In genomic region chr6:100881707-100882040, GRCh38 we compare ENCODE assay signal across 8 cellular contexts. TPM values are rescaled to one million over a fixed set of nuclear protein-coding genes. Genes with fewer than 3 reads are reported as not detected.
DNase-seq lines count a peak whose midpoint lies in the region; FAIRE-seq and TF ChIP-seq lines count a peak whose summit lies in the region.

No MANE protein-coding gene starts in this region.

- intact Hi-C loops in activated CD4-positive, alpha-beta T cell treated with anti-CD3 and anti-CD28 coated beads, Interleukin-2, amount 10 ng/mL, durations not matched to agents 24 days and 14 days (cut with micrococcal nuclease), result loop anchor here (2.0 to 5.0 kb wide), 2 partner anchors 17 to 1359 kb away; no protein-coding TSS in a partner anchor
- intact Hi-C loops in kidney (cut with DNase I), result no loop called here

- peaks cover 6% of the 10 kb centered on the region for H3K9me3 Mint-ChIP-seq in activated CD4-positive, alpha-beta T cell treated with anti-CD3 and anti-CD28 coated beads, Interleukin-2, amount 10 ng/mL, durations not matched to agents 24 days and 14 days
- H3K9me3 Mint-ChIP-seq in astrocyte (ENCODE audit: unreplicated experiment), result no peaks in the 10 kb centered on the region

- H3K4me3 ChIP-seq in astrocyte (ENCODE audit: insufficient read depth, low read depth, low read length) (peak overlapping the region; percentile 97), kidney (ENCODE audit: low read length in 2 of 2) (peak overlapping the region; percentile 90 to 92)

- H3K9ac ChIP-seq in astrocyte (ENCODE audit: low read length) (peak overlapping the region; percentile 96), kidney (ENCODE audit: low read length in 2 of 2) (peak overlapping the region; percentile 45 to 74)

- H2AFZ ChIP-seq in astrocyte (ENCODE audit: low read depth, low read length), result peak overlapping the region; percentile 93

- peak overlapping the region; percentile 96 for H3K4me2 ChIP-seq in astrocyte (ENCODE audit: low read length)

- peaks cover 18% of the 10 kb centered on the region for H3K36me3 Mint-ChIP-seq in activated CD4-positive, alpha-beta T cell treated with anti-CD3 and anti-CD28 coated beads, Interleukin-2, amount 10 ng/mL, durations not matched to agents 24 days and 14 days (ENCODE audit: low read depth)
- no peaks in the 10 kb centered on the region for H3K36me3 Mint-ChIP-seq in astrocyte (ENCODE audit: low read depth, unreplicated experiment)

- FAIRE-seq in astrocyte (lab: Jason Lieb, UNC) (no peak), kidney (lab: Jason Lieb, UNC) (no peak), D721Med (lab: Jason Lieb, UNC) (no peak)

- H3K9me3 ChIP-seq in astrocyte (ENCODE audit: insufficient read depth, low read depth, low read length) (no peaks in the 10 kb centered on the region), kidney (ENCODE audit: control insufficient read depth in 1 of 2, low read length in 2 of 2) (no peaks in the 10 kb centered on the region)

- no peak for DNase-seq in activated CD4-positive, alpha-beta T cell treated with anti-CD3 and anti-CD28 coated beads, Interleukin-2, amount 10 ng/mL, durations not matched to agents 24 days and 14 days
- DNase-seq in activated CD4-positive, alpha-beta T cell treated with anti-CD3 and anti-CD28 coated beads for 48 hours, result no peak
- DNase-seq in KG1 (lab: John Stamatoyannopoulos, UW) (peak; percentile 36), astrocyte (ENCODE audit: low read depth) (no peak), kidney (no peak), substantia nigra (lab: John Stamatoyannopoulos, UW) (no peak), D721Med (ENCODE audit: insufficient read length, low spot score) (no peak), dedifferentiated amniotic fluid mesenchymal stem cell (ENCODE audit: extremely low spot score) (no peak)

- no peak for TF ChIP-seq CTCF in astrocyte (IDR thresholded peaks at IDR 0.05; ENCODE audit: insufficient read depth, low read depth, low read length)
- no peak for TF ChIP-seq CTCF in kidney (IDR thresholded peaks at IDR 0.05; ENCODE audit: borderline replicate concordance, extremely low read depth, insufficient read depth)
- no peak for TF ChIP-seq CTCF in D721Med (IDR thresholded peaks at IDR 0.05; ENCODE audit: insufficient read depth, missing control alignments)

- H3K4me1 ChIP-seq in astrocyte (ENCODE audit: insufficient read depth, low read length) (peaks cover 19% of the 10 kb centered on the region), kidney (ENCODE audit: control insufficient read depth in 1 of 2, insufficient read depth in 1 of 2, low read depth in 1 of 2, low read length in 2 of 2) (peaks cover 3 to 5% of the 10 kb centered on the region in 2 donors)

- peak overlapping the region; percentile 95 for H3K27ac ChIP-seq in astrocyte (ENCODE audit: low read depth, low read length)
- H3K27ac ChIP-seq in kidney (ENCODE audit: low read depth in 2 of 2, low read length in 2 of 2), result peak overlapping the region in 1 of 2 donors; percentile 90
- H3K27ac ChIP-seq in substantia nigra (ENCODE audit: low read depth, low read length, poor library complexity, severe bottlenecking), result peak overlapping the region; percentile 56

- peak overlapping the region; percentile 100 for H3K27ac Mint-ChIP-seq in activated CD4-positive, alpha-beta T cell treated with anti-CD3 and anti-CD28 coated beads, Interleukin-2, amount 10 ng/mL, durations not matched to agents 24 days and 14 days
- H3K27ac Mint-ChIP-seq in astrocyte (ENCODE audit: unreplicated experiment), result peak overlapping the region; percentile 56

- no peaks in the 10 kb centered on the region for H3K27me3 ChIP-seq in astrocyte (ENCODE audit: insufficient read depth, low read length)

- H4K20me1 ChIP-seq in astrocyte (ENCODE audit: insufficient read depth, low read length), result peaks cover 36% of the 10 kb centered on the region

- H3K4me1 Mint-ChIP-seq in activated CD4-positive, alpha-beta T cell treated with anti-CD3 and anti-CD28 coated beads, Interleukin-2, amount 10 ng/mL, durations not matched to agents 24 days and 14 days, result peaks cover 35% of the 10 kb centered on the region
- H3K4me1 Mint-ChIP-seq in astrocyte (ENCODE audit: low read depth, unreplicated experiment), result peaks cover 19% of the 10 kb centered on the region

- H3K27me3 Mint-ChIP-seq in activated CD4-positive, alpha-beta T cell treated with anti-CD3 and anti-CD28 coated beads, Interleukin-2, amount 10 ng/mL, durations not matched to agents 24 days and 14 days, result peaks cover 2% of the 10 kb centered on the region
- H3K27me3 Mint-ChIP-seq in astrocyte (ENCODE audit: low read depth, unreplicated experiment), result no peaks in the 10 kb centered on the region

- peaks cover 50% of the 10 kb centered on the region for H3K79me2 ChIP-seq in astrocyte (ENCODE audit: insufficient read depth, low read length)

- H3K4me3 Mint-ChIP-seq in activated CD4-positive, alpha-beta T cell treated with anti-CD3 and anti-CD28 coated beads, Interleukin-2, amount 10 ng/mL, durations not matched to agents 24 days and 14 days, result peak overlapping the region; percentile 100
- H3K4me3 Mint-ChIP-seq in astrocyte (ENCODE audit: unreplicated experiment), result peak overlapping the region; percentile 95

- H3K36me3 ChIP-seq in astrocyte (ENCODE audit: insufficient read depth, low read length), result no peaks in the 10 kb centered on the region
- H3K36me3 ChIP-seq in kidney (ENCODE audit: control insufficient read depth in 1 of 2, insufficient read depth in 2 of 2, low read length in 2 of 2), result no peaks in the 10 kb centered on the region

RNA-seq across cellular contexts. Expression of gene ASCC3, which starts 0.5 kb away (rescaled TPM):
- 65.6 and 68.9 TPM in 2 replicates for total RNA-seq in activated CD4-positive, alpha-beta T cell treated with anti-CD3 and anti-CD28 coated beads, Interleukin-2, amount 10 ng/mL, durations not matched to agents 24 days and 14 days
- total RNA-seq in astrocyte (125 and 138 TPM in 2 replicates), kidney (31.7 TPM)
- polyA plus RNA-seq in kidney (ENCODE audit: insufficient read depth, low read depth, low replicate concordance), result 7.7 TPM
